10 cellular contexts compared by ENCODE assay signal in genomic region chr3:46628980-46629379, GRCh38. TPM values are rescaled to one million over a fixed set of nuclear protein-coding genes. Genes with fewer than 3 reads are reported as not detected.
A peak's percentile ranks its signal among the peaks of the same experiment; 100 is the strongest.
DNase-seq lines count a peak whose midpoint lies in the region; ATAC-seq and TF ChIP-seq lines count a peak whose summit lies in the region.
"Had no signal": no experiment of that assay in that cellular context is flagged by ENCODE, and none has a peak within 500 bp of the region (broad histone marks: within the 10 kb centered on the region; RNA-seq: fewer than 3 reads in every experiment).

No MANE protein-coding gene starts in this region.

- no peaks in the 10 kb centered on the region for H3K27me3 Mint-ChIP-seq in Caco-2 (ENCODE audit: insufficient read depth, unreplicated experiment)
- H3K27me3 Mint-ChIP-seq in T-cell: peaks cover 0 to under 1% of the 10 kb centered on the region in 2 donors

- no peak overlapping the region for H3K4me3 ChIP-seq in Caco-2 (ENCODE audit: low read depth, low read length)
- H3K4me3 ChIP-seq in left ventricle myocardium inferior: no peak overlapping the region
- no peak overlapping the region for H3K4me3 ChIP-seq in PC-9

- intact Hi-C loops in Caco-2 (cut with micrococcal nuclease; ENCODE audit: unreplicated experiment): no loop called here
- intact Hi-C loops in left ventricle myocardium inferior (cut with micrococcal nuclease): loop anchor here (2.0 kb wide), 1 partner anchor 140 kb away; no protein-coding TSS in a partner anchor
- intact Hi-C loops in PC-9 (cut with micrococcal nuclease; ENCODE audit: unreplicated experiment): no loop called here

- H3K27me3 ChIP-seq in Caco-2 (replicated peaks; ENCODE audit: control insufficient read depth, insufficient read depth, low read length): no peaks in the 10 kb centered on the region
- H3K27me3 ChIP-seq in left ventricle myocardium inferior (ENCODE audit: low read depth): no peaks in the 10 kb centered on the region
- no peaks in the 10 kb centered on the region for H3K27me3 ChIP-seq in PC-9 (ENCODE audit: insufficient read depth, low read depth)

- H3K36me3 ChIP-seq in Caco-2 (ENCODE audit: control insufficient read depth, insufficient read depth, low read length): no peaks in the 10 kb centered on the region
- no peaks in the 10 kb centered on the region for H3K36me3 ChIP-seq in left ventricle myocardium inferior
- no peaks in the 10 kb centered on the region for H3K36me3 ChIP-seq in PC-9 (ENCODE audit: low read depth)

- H3K9me3 Mint-ChIP-seq in Caco-2 (ENCODE audit: unreplicated experiment) (no peaks in the 10 kb centered on the region), T-cell (no peaks in the 10 kb centered on the region)

- no peak overlapping the region for H2AFZ ChIP-seq in PC-9

- ATAC-seq in T-cell (replicated peaks in 1 of 4) (no peak), HG03439 (IDR thresholded peaks at IDR 0.05; ENCODE audit: unreplicated experiment) (no peak), HG02588 (IDR thresholded peaks at IDR 0.05; ENCODE audit: unreplicated experiment) (no peak), GM19035 (IDR thresholded peaks at IDR 0.05; ENCODE audit: unreplicated experiment) (no peak)

- H3K4me1 Mint-ChIP-seq in Caco-2 (ENCODE audit: low read depth, unreplicated experiment): peaks cover 20% of the 10 kb centered on the region
- H3K4me1 Mint-ChIP-seq in T-cell: peaks cover 18 to 22% (median 19%) of the 10 kb centered on the region in 3 donors

- H3K36me3 Mint-ChIP-seq in Caco-2 (ENCODE audit: insufficient read depth, unreplicated experiment) (no peaks in the 10 kb centered on the region), T-cell (no peaks in the 10 kb centered on the region)

- H3K79me2 ChIP-seq in PC-9 (ENCODE audit: low read depth): no peaks in the 10 kb centered on the region

- H3K9me3 ChIP-seq in Caco-2: no peaks in the 10 kb centered on the region
- no peaks in the 10 kb centered on the region for H3K9me3 ChIP-seq in left ventricle myocardium inferior (replicated peaks)
- H3K9me3 ChIP-seq in PC-9 (ENCODE audit: insufficient read depth, low read depth): no peaks in the 10 kb centered on the region

- H3K27ac ChIP-seq in left ventricle myocardium inferior (replicated peaks) (peak overlapping the region; percentile 76), PC-9 (no peak overlapping the region)

- POLR2A ChIA-PET in Caco-2 (lab: Charles Lee): interaction anchor here (0.6 kb wide), 1 partner anchor 309 kb away, joined by 9 read pairs; no protein-coding TSS in a partner anchor
- POLR2A ChIA-PET in T-cell (lab: Charles Lee): interaction anchor here in 1 of 2 donors (0.7 kb wide), 1 partner anchor 27 kb away, joined by 3 read pairs; no protein-coding TSS in a partner anchor
- POLR2A ChIA-PET in PC-9 (lab: Charles Lee; ENCODE audit: unreplicated experiment): interaction anchor here (0.6 kb wide), 1 partner anchor 13 kb away, joined by 3 read pairs; no protein-coding TSS in a partner anchor

- H3K4me2 ChIP-seq in PC-9: no peak overlapping the region

- no peaks in the 10 kb centered on the region for H3F3A ChIP-seq in PC-9 (ENCODE audit: insufficient read depth, low read depth)

- CTCF ChIA-PET in Caco-2 (lab: Charles Lee) (no interaction called here), T-cell (lab: Charles Lee) (interaction anchor here (0.6 to 3.0 kb wide), 7 partner anchors 10 to 752 kb away, joined by 3 to 54 read pairs (median 6); partner anchors contain the start of gene PTPN23 (in 1 of the 2)), PC-9 (lab: Charles Lee) (interaction anchor here (0.6 kb wide), 3 partner anchors 9 to 103 kb away, joined by 3 to 11 read pairs (median 8); no protein-coding TSS in a partner anchor)

- H3K4me1 ChIP-seq in Caco-2: peaks cover 32% of the 10 kb centered on the region
- H3K4me1 ChIP-seq in left ventricle myocardium inferior: peaks cover 24% of the 10 kb centered on the region
- H3K4me1 ChIP-seq in PC-9 (replicated peaks; ENCODE audit: insufficient read depth): no peaks in the 10 kb centered on the region

- peak overlapping the region; percentile 69 for H3K27ac Mint-ChIP-seq in Caco-2 (ENCODE audit: unreplicated experiment)
- H3K27ac Mint-ChIP-seq in T-cell: peak overlapping the region; percentile 69 to 84

- TF ChIP-seq CTCF in Caco-2 (IDR thresholded peaks at IDR 0.05; ENCODE audit: insufficient read depth in 1 of 2, low read depth in 1 of 2, low read length in 1 of 2, severe bottlenecking in 1 of 2, unreplicated experiment in 1 of 2): no peak
- no peak for TF ChIP-seq CTCF in left ventricle myocardium inferior (IDR thresholded peaks at IDR 0.05; ENCODE audit: borderline replicate concordance)
- TF ChIP-seq CTCF in PC-9 (conservative IDR thresholded peaks at IDR 0.05): no peak

- H3K9me2 ChIP-seq in PC-9 (ENCODE audit: insufficient read depth): no peaks in the 10 kb centered on the region

- no peaks in the 10 kb centered on the region for H4K20me1 ChIP-seq in PC-9 (ENCODE audit: insufficient read depth)

- H3K4me3 Mint-ChIP-seq in Caco-2 (ENCODE audit: unreplicated experiment): no peak overlapping the region
- H3K4me3 Mint-ChIP-seq in T-cell: peak overlapping the region; percentile 17 to 72 (median 41)

- DNase-seq in Caco-2: no peak
- no peak for DNase-seq in T-cell
- no peak for DNase-seq in left ventricle myocardium inferior
- peak; percentile 38 for DNase-seq in putamen (ENCODE audit: low spot score)
- no peak for DNase-seq in PC-9
- DNase-seq: glutamatergic neuron, NCI-H446 treated with DMSO at 0.1 percent for 48 hours had no signal

- BruUV-seq in Caco-2 (replicated peaks; lab: Mats Ljungman, UMichigan) (no TSS peak), PC-9 (replicated peaks; lab: Mats Ljungman, UMichigan) (no TSS peak)

RNA-seq across cellular contexts. Expression of gene FAM240A, which starts 16.7 kb away (rescaled TPM):
- total RNA-seq in Caco-2 (2022) (not detected in 2 replicates), T-cell (not detected), left ventricle myocardium inferior (not detected), PC-9 (2021) (not detected in 2 replicates)
